In genomic region chr16:16013812-16014211, GRCh38 we compare ENCODE assay signal across 1 cellular context.
TF ChIP-seq lines count a peak whose summit lies in the region.

No MANE protein-coding gene starts in this region.

TF ChIP-seq in K562, 482 proteins besides CTCF, POLR2A, EP300 and RAD21:
- TF ChIP-seq ZBTB40 (IDR thresholded peaks at IDR 0.05): peak; percentile 94
- TF ChIP-seq ZBTB40 (CRISPR knock-in tag; IDR thresholded peaks at IDR 0.05): peak; percentile 87
- TF ChIP-seq ZNF232 (CRISPR knock-in tag; IDR thresholded peaks at IDR 0.05): no peak
- no peak for TF ChIP-seq ARID1B (IDR thresholded peaks at IDR 0.05)
